Comparison of ENCODE assay signal across 1 cellular context in genomic region chr6:35742842-35743241, GRCh38.
A peak's percentile ranks its signal among the peaks of the same experiment; 100 is the strongest.
TF ChIP-seq lines count a peak whose summit lies in the region.

No MANE protein-coding gene starts in this region.

TF ChIP-seq in HepG2, 621 proteins besides CTCF, POLR2A, EP300 and RAD21 (continued from another document and continues in another):
- no peak for TF ChIP-seq ETS1 (CRISPR knock-in tag; IDR thresholded peaks at IDR 0.05)
- no peak for TF ChIP-seq ARNT2 (CRISPR knock-in tag; IDR thresholded peaks at IDR 0.05; ENCODE audit: low read depth)
- TF ChIP-seq ZNF512 (CRISPR knock-in tag; IDR thresholded peaks at IDR 0.05) = no peak
- TF ChIP-seq NFRKB (IDR thresholded peaks at IDR 0.05) = no peak
- TF ChIP-seq HDAC2 (CRISPR knock-in tag; IDR thresholded peaks at IDR 0.05) = no peak
- TF ChIP-seq MLLT10 (CRISPR knock-in tag; IDR thresholded peaks at IDR 0.05) = no peak
- peak; percentile 77; the same call in 1 of the 2 replicates for TF ChIP-seq ZNF572 (CRISPR knock-in tag; IDR thresholded peaks at IDR 0.05)
- TF ChIP-seq ZNF121 (CRISPR knock-in tag; IDR thresholded peaks at IDR 0.05) = no peak
- TF ChIP-seq SKI (IDR thresholded peaks at IDR 0.05; ENCODE audit: partially characterized antibody) = no peak
- TF ChIP-seq SP1 (IDR thresholded peaks at IDR 0.05) = no peak
- no peak for TF ChIP-seq SP1 (CRISPR knock-in tag; IDR thresholded peaks at IDR 0.05)
- no peak for TF ChIP-seq KLF16 (CRISPR knock-in tag; IDR thresholded peaks at IDR 0.05)
- TF ChIP-seq ZKSCAN5 (CRISPR knock-in tag; IDR thresholded peaks at IDR 0.05) = no peak
- TF ChIP-seq GMEB2 (CRISPR knock-in tag; IDR thresholded peaks at IDR 0.05; ENCODE audit: low read depth) = no peak
- no peak for TF ChIP-seq NFAT5 (CRISPR knock-in tag; IDR thresholded peaks at IDR 0.05)
- no peak for TF ChIP-seq ZNF776 (CRISPR knock-in tag; IDR thresholded peaks at IDR 0.05)
- no peak for TF ChIP-seq GABPA (IDR thresholded peaks at IDR 0.05; ENCODE audit: low read depth, low read length)
- TF ChIP-seq GABPA (CRISPR knock-in tag; IDR thresholded peaks at IDR 0.05; ENCODE audit: low read depth) = no peak
- TF ChIP-seq FOXA1 (IDR thresholded peaks at IDR 0.05) = no peak
- no peak for TF ChIP-seq FOXA1 (CRISPR knock-in tag; IDR thresholded peaks at IDR 0.05)
- TF ChIP-seq ZNF552 (CRISPR knock-in tag; IDR thresholded peaks at IDR 0.05; ENCODE audit: borderline replicate concordance) = no peak
- TF ChIP-seq RBM39 (IDR thresholded peaks at IDR 0.05; ENCODE audit: low read depth, low read length, poor library complexity, severe bottlenecking) = no peak
- TF ChIP-seq ZNF720 (CRISPR knock-in tag; IDR thresholded peaks at IDR 0.05) = no peak
- TF ChIP-seq ZNF703 (CRISPR knock-in tag; IDR thresholded peaks at IDR 0.05; ENCODE audit: borderline replicate concordance) = no peak
- no peak for TF ChIP-seq SCMH1 (CRISPR knock-in tag; IDR thresholded peaks at IDR 0.05; ENCODE audit: borderline replicate concordance)
- TF ChIP-seq FOXK2 (IDR thresholded peaks at IDR 0.05) = no peak
- no peak for TF ChIP-seq ZNF205 (CRISPR knock-in tag; IDR thresholded peaks at IDR 0.05)
- no peak for TF ChIP-seq ZBTB21 (CRISPR knock-in tag; IDR thresholded peaks at IDR 0.05)
- TF ChIP-seq ZNF75D (CRISPR knock-in tag; IDR thresholded peaks at IDR 0.05; ENCODE audit: borderline replicate concordance) = no peak
- no peak for TF ChIP-seq ZNF615 (CRISPR knock-in tag; IDR thresholded peaks at IDR 0.05; ENCODE audit: borderline replicate concordance)
- no peak for TF ChIP-seq MTF1 (CRISPR knock-in tag; IDR thresholded peaks at IDR 0.05)
- no peak for TF ChIP-seq BHLHE40 (IDR thresholded peaks at IDR 0.05; ENCODE audit: low read length)
- no peak for TF ChIP-seq PBX2 (CRISPR knock-in tag; IDR thresholded peaks at IDR 0.05)
- TF ChIP-seq ZIK1 (CRISPR knock-in tag; IDR thresholded peaks at IDR 0.05; ENCODE audit: borderline replicate concordance, low read depth) = peak; percentile 56; the same call in 1 of the 2 replicates
- no peak for TF ChIP-seq IKZF5 (CRISPR knock-in tag; IDR thresholded peaks at IDR 0.05)
- TF ChIP-seq ATF7-NPFF (CRISPR knock-in tag; IDR thresholded peaks at IDR 0.05; ENCODE audit: low read depth) = 0 out of 2 replicates have a peak, but pooled peaks have one; percentile 23
- peak; percentile 83; the same call in 1 of the 2 replicates for TF ChIP-seq ZNF274 (CRISPR knock-in tag; IDR thresholded peaks at IDR 0.05)
- TF ChIP-seq ISL2 (CRISPR knock-in tag; IDR thresholded peaks at IDR 0.05) = no peak
- TF ChIP-seq ATF7 (IDR thresholded peaks at IDR 0.05) = no peak
- TF ChIP-seq ATF7 (CRISPR knock-in tag; IDR thresholded peaks at IDR 0.05) = no peak
- TF ChIP-seq HNRNPLL (IDR thresholded peaks at IDR 0.05; ENCODE audit: low read depth, low read length, poor library complexity, severe bottlenecking) = no peak
- no peak for TF ChIP-seq JDP2 (CRISPR knock-in tag; IDR thresholded peaks at IDR 0.05; ENCODE audit: borderline replicate concordance)
- 0 out of 2 replicates have a peak, but pooled peaks have one; percentile 8 for TF ChIP-seq HNF4A (CRISPR knock-in tag; IDR thresholded peaks at IDR 0.05)
- no peak for TF ChIP-seq MLX (CRISPR knock-in tag; IDR thresholded peaks at IDR 0.05)
- TF ChIP-seq PAXIP1 (CRISPR knock-in tag; conservative IDR thresholded peaks at IDR 0.05) = no peak
- TF ChIP-seq ZC3H4 (CRISPR knock-in tag; IDR thresholded peaks at IDR 0.05; ENCODE audit: borderline replicate concordance) = no peak
- TF ChIP-seq ZBTB37 (CRISPR knock-in tag; IDR thresholded peaks at IDR 0.05) = no peak
- TF ChIP-seq ZFP90 (CRISPR knock-in tag; IDR thresholded peaks at IDR 0.05; ENCODE audit: borderline replicate concordance) = no peak
- no peak for TF ChIP-seq SNAPC5 (CRISPR knock-in tag; IDR thresholded peaks at IDR 0.05; ENCODE audit: borderline replicate concordance)
- no peak for TF ChIP-seq MATR3 (CRISPR knock-in tag; IDR thresholded peaks at IDR 0.05)
